Comparison of ENCODE assay signal across 26 cellular contexts in genomic region chr6:139742671-139743070, GRCh38.
DNase-seq lines count a peak whose midpoint lies in the region; ATAC-seq, FAIRE-seq and TF ChIP-seq lines count a peak whose summit lies in the region.
"Had no signal": no experiment of that assay in that cellular context is flagged by ENCODE, and none has a peak within 500 bp of the region (broad histone marks: within the 10 kb centered on the region; RNA-seq: fewer than 3 reads in every experiment).

No MANE protein-coding gene starts in this region.

- H3K27me3 ChIP-seq in osteoblast (ENCODE audit: insufficient read depth, low read length) = no peaks in the 10 kb centered on the region
- no peaks in the 10 kb centered on the region for H3K27me3 ChIP-seq in ovary
- H3K27me3 ChIP-seq: cardiac muscle cell, SJSA1, upper lobe of left lung had no signal

- no peak for TF ChIP-seq CTCF in osteoblast (IDR thresholded peaks at IDR 0.05; ENCODE audit: extremely low read depth, low read depth, low read length)
- no peak for TF ChIP-seq CTCF in ovary (IDR thresholded peaks at IDR 0.05)

- H3K4me1 ChIP-seq in osteoblast (ENCODE audit: insufficient read depth, low read length) (peaks cover 32% of the 10 kb centered on the region), ovary (ENCODE audit: insufficient read depth) (peaks cover 5% of the 10 kb centered on the region)
- H3K4me1 ChIP-seq: left ventricle myocardium inferior had no signal

- H3K4me3 ChIP-seq in osteoblast (ENCODE audit: insufficient read depth, low read length) = no peak overlapping the region
- H3K4me3 ChIP-seq in ovary = no peak overlapping the region
- H3K4me3 ChIP-seq: cardiac muscle cell, left ventricle myocardium inferior, SJSA1, upper lobe of left lung had no signal

- H3K27ac ChIP-seq in osteoblast (ENCODE audit: low read depth, low read length) (peak overlapping the region; percentile 55), ovary (no peak overlapping the region)
- H3K27ac ChIP-seq: cardiac muscle cell, left ventricle myocardium inferior, SJSA1, upper lobe of left lung had no signal

- H3K4me2 ChIP-seq in osteoblast (ENCODE audit: insufficient read depth, low read length) = no peak overlapping the region

- DNase-seq in DMS 273 treated with DMSO at 0.1 percent for 48 hours (lab: John Stamatoyannopoulos, UW) (peak; percentile 33), LHCN-M2 (ENCODE audit: low read depth) (peak; percentile 35), osteoblast (ENCODE audit: insufficient read length, low spot score, missing footprints) (no peak), mucosa of gallbladder (ENCODE audit: low spot score) (no peak), NCI-H82 (lab: John Stamatoyannopoulos, UW) (no peak), ovary (no peak)
- DNase-seq: activated CD4-positive, alpha-beta T cell treated with anti-CD3 and anti-CD28 coated beads for 48 hours; activated CD8-positive, alpha-beta memory T cell treated with anti-CD3 and anti-CD28 coated beads for 24 hours; activated effector memory CD4-positive, alpha-beta T cell treated with Interleukin-2 at 50 U/mL for 16 hours; activated naive CD8-positive, alpha-beta T cell treated with anti-CD3 and anti-CD28 coated beads for 36 hours; aorta; KG1; left ventricle myocardium inferior; mesenchymal stem cell; MM.1S; NCI-H1930; NCI-H526 treated with DMSO at 0.1 percent for 48 hours; small intestine; stimulated activated naive CD4-positive, alpha-beta T cell; T-cell; upper lobe of left lung had no signal

- H3K9me3 ChIP-seq in osteoblast (ENCODE audit: low read depth, low read length) = no peaks in the 10 kb centered on the region
- H3K9me3 ChIP-seq in ovary = no peaks in the 10 kb centered on the region
- H3K9me3 ChIP-seq: left ventricle myocardium inferior, SJSA1, upper lobe of left lung had no signal

- H4K20me1 ChIP-seq in osteoblast (ENCODE audit: insufficient read depth, low read length) = no peaks in the 10 kb centered on the region

- peak; percentile 51 for FAIRE-seq in endometrium (lab: Jason Lieb, UNC)
- FAIRE-seq: colon, small intestine had no signal

- H3K79me2 ChIP-seq in osteoblast (ENCODE audit: insufficient read depth, low read length) = no peaks in the 10 kb centered on the region

- H2AFZ ChIP-seq in osteoblast (ENCODE audit: low read length) = no peak overlapping the region

- TF ChIP-seq EP300 in ovary (IDR thresholded peaks at IDR 0.05) = no peak

- intact Hi-C loops in ovary (cut with DNase I) = no loop called here

- WGBS in ovary, 3 donors = 34 to 56% (median 42%) methylated on average over 1 of the region's 1 CpG

- TF ChIP-seq POLR2A in ovary (IDR thresholded peaks at IDR 0.05) = no peak

- H3K36me3 ChIP-seq in osteoblast (ENCODE audit: insufficient read depth, low read length) = no peaks in the 10 kb centered on the region
- no peaks in the 10 kb centered on the region for H3K36me3 ChIP-seq in ovary
- H3K36me3 ChIP-seq: cardiac muscle cell, left ventricle myocardium inferior, SJSA1, upper lobe of left lung had no signal

- no peak for ATAC-seq in HG03520 (IDR thresholded peaks at IDR 0.05; ENCODE audit: unreplicated experiment)
- ATAC-seq: T-cell had no signal

Comparison
In these comparisons a context has a peak if more than half of its experiments do, and no peak if none do; other contexts are left out.
1. DNase-seq: peak in DMS 273 treated with DMSO at 0.1 percent for 48 hours (single experiment) and LHCN-M2 (single experiment); none in osteoblast (single experiment), mucosa of gallbladder (single experiment), NCI-H82 (single experiment) and ovary (0 of 5).